Comparison of ENCODE assay signal across 8 cellular contexts in the genomic region with DNA sequence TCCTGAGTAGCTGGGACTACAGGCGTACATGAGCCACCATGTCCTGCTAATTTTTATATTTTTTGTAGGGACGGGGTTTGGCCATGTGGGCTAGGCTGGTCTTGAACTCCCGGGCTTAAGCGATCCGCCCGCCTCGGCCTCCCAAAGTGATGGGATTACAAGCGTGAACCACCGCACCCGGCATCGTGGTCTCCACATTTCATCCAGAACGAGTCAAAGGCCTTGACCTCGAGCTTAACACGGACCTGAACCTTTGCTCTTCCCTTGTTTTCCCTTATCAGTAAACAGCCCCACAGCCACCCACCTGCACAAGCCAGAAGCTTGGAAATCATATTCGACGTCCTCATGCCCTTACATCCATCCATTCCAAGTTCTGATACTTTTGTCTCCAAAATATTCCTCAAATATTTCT. TPM values are rescaled to one million over a fixed set of nuclear protein-coding genes. Genes with fewer than 3 reads are reported as not detected.
DNase-seq lines count a peak whose midpoint lies in the region; ATAC-seq and TF ChIP-seq lines count a peak whose summit lies in the region.

No MANE protein-coding gene starts in this region.

- in situ Hi-C loops in transverse colon (cut with MboI; ENCODE audit: low pct_ligation_motif_present in 1 of 4, low pct_unique_long_range_greater_than_20kb in 1 of 4, low sequenced_read_pairs in 3 of 4), result no loop called here

- ATAC-seq in right lobe of liver (peak in 2 of 4 donors; percentile 3 to 11), HG03139 (IDR thresholded peaks at IDR 0.05; ENCODE audit: unreplicated experiment) (no peak)

- peaks cover 12% of the 10 kb centered on the region for H3K36me3 Mint-ChIP-seq in activated naive CD4-positive, alpha-beta T cell treated with anti-CD3 and anti-CD28 coated beads, Interleukin-2, amount 10 ng/mL, durations not matched to agents 7 days and 5 days

- TF ChIP-seq EP300 in transverse colon (IDR thresholded peaks at IDR 0.05; ENCODE audit: low read depth), result no peak

- peak overlapping the region; percentile 99 for H3K4me3 Mint-ChIP-seq in activated naive CD4-positive, alpha-beta T cell treated with anti-CD3 and anti-CD28 coated beads, Interleukin-2, amount 10 ng/mL, durations not matched to agents 7 days and 5 days

- CTCF ChIA-PET in activated naive CD4-positive, alpha-beta T cell treated with anti-CD3 and anti-CD28 coated beads, Interleukin-2, amount 10 ng/mL, durations not matched to agents 7 days and 5 days (lab: Charles Lee), result no interaction called here

- peak overlapping the region; percentile 79 to 93 for H3K4me3 ChIP-seq in ascending aorta
- H3K4me3 ChIP-seq in right lobe of liver, result peak overlapping the region; percentile 95 to 99 (median 96)
- H3K4me3 ChIP-seq in transverse colon, result peak overlapping the region in 3 of 4 donors; percentile 68 to 97 (median 81)

- H3K27me3 ChIP-seq in ascending aorta, result no peaks in the 10 kb centered on the region
- no peaks in the 10 kb centered on the region for H3K27me3 ChIP-seq in right lobe of liver
- H3K27me3 ChIP-seq in transverse colon, result no peaks in the 10 kb centered on the region

- peaks cover 41% of the 10 kb centered on the region for H3K4me1 Mint-ChIP-seq in activated naive CD4-positive, alpha-beta T cell treated with anti-CD3 and anti-CD28 coated beads, Interleukin-2, amount 10 ng/mL, durations not matched to agents 7 days and 5 days

- intact Hi-C loops in ascending aorta (cut with DNase I) (no loop called here), right lobe of liver (cut with DNase I) (no loop called here), transverse colon (cut with DNase I; ENCODE audit: low total_unique reads) (no loop called here)

- H3K9me3 ChIP-seq in ascending aorta (no peaks in the 10 kb centered on the region), right lobe of liver (no peaks in the 10 kb centered on the region), transverse colon (no peaks in the 10 kb centered on the region)

- no peak for TF ChIP-seq CTCF in ascending aorta (IDR thresholded peaks at IDR 0.05)
- TF ChIP-seq CTCF in right lobe of liver (IDR thresholded peaks at IDR 0.05), result no peak
- no peak for TF ChIP-seq CTCF in transverse colon (IDR thresholded peaks at IDR 0.05)

- 16% methylated on average over 4 of the region's 16 CpGs for WGBS in right lobe of liver (ENCODE audit: insufficient coverage, low coverage, low lambda C conversion rate, missing lambda C conversion rate)
- WGBS in transverse colon (ENCODE audit: low coverage in 1 of 2), 2 donors, result 65 to 78% methylated on average over 7 to 16 of the region's 16 CpGs

- H3K9me3 Mint-ChIP-seq in activated naive CD4-positive, alpha-beta T cell treated with anti-CD3 and anti-CD28 coated beads, Interleukin-2, amount 10 ng/mL, durations not matched to agents 7 days and 5 days, result no peaks in the 10 kb centered on the region

- peaks cover 3 to 26% of the 10 kb centered on the region in 2 donors for H3K4me1 ChIP-seq in ascending aorta
- peaks cover 0 to 24% (median 4%) of the 10 kb centered on the region in 4 donors for H3K4me1 ChIP-seq in right lobe of liver
- H3K4me1 ChIP-seq in transverse colon, result peaks cover 9 to 31% (median 24%) of the 10 kb centered on the region in 4 donors

- H3K27ac ChIP-seq in ascending aorta (no peak overlapping the region), right lobe of liver (peak overlapping the region; percentile 92 to 97 (median 96)), transverse colon (peak overlapping the region; percentile 93 to 99 (median 98)), caudate nucleus (ENCODE audit: low read depth, low read length) (no peak overlapping the region)

- DNase-seq in activated naive CD4-positive, alpha-beta T cell treated with anti-CD3 and anti-CD28 coated beads, Interleukin-2, amount 10 ng/mL, durations not matched to agents 7 days and 5 days, result no peak
- no peak for DNase-seq in activated naive CD4-positive, alpha-beta T cell (lab: John Stamatoyannopoulos, UW)
- DNase-seq in ascending aorta (ENCODE audit: low spot score in 2 of 2), result no peak
- peak in 2 of 3 donors; percentile 31 to 65 for DNase-seq in right lobe of liver
- peak; percentile 22 for DNase-seq in transverse colon
- DNase-seq in NCI-H1694 (lab: John Stamatoyannopoulos, UW), result no peak
- no peak for DNase-seq in caudate nucleus (lab: John Stamatoyannopoulos, UW)

- H3K27ac Mint-ChIP-seq in activated naive CD4-positive, alpha-beta T cell treated with anti-CD3 and anti-CD28 coated beads, Interleukin-2, amount 10 ng/mL, durations not matched to agents 7 days and 5 days, result peak overlapping the region; percentile 98

- peaks cover 6% of the 10 kb centered on the region for H3K27me3 Mint-ChIP-seq in activated naive CD4-positive, alpha-beta T cell treated with anti-CD3 and anti-CD28 coated beads, Interleukin-2, amount 10 ng/mL, durations not matched to agents 7 days and 5 days

- TF ChIP-seq POLR2A in right lobe of liver (IDR thresholded peaks at IDR 0.05) (no peak), transverse colon (IDR thresholded peaks at IDR 0.05) (no peak)

- no peaks in the 10 kb centered on the region for H3K36me3 ChIP-seq in ascending aorta
- no peaks in the 10 kb centered on the region for H3K36me3 ChIP-seq in right lobe of liver
- H3K36me3 ChIP-seq in transverse colon, result no peaks in the 10 kb centered on the region

RNA-seq across cellular contexts. Expression of gene PTPN23, which starts 1.3 kb away (rescaled TPM):
- total RNA-seq in ascending aorta, result 35.2 TPM
- 10 to 100 TPM; 14.9 to 25.8 (median 16.9) TPM for total RNA-seq in right lobe of liver
- total RNA-seq in transverse colon, result 100 to 1,000 TPM in 1 of 4 donors, 10 to 100 TPM in 3; 26.9 to 199 (median 55.1) TPM

Comparison
In these comparisons a context has a peak if more than half of its experiments do, and no peak if none do; other contexts are left out.
1. DNase-seq: peak in right lobe of liver (2 of 3) and transverse colon (single experiment); none in activated naive CD4-positive, alpha-beta T cell treated with anti-CD3 and anti-CD28 coated beads, Interleukin-2, amount 10 ng/mL, durations not matched to agents 7 days and 5 days (single experiment), activated naive CD4-positive, alpha-beta T cell (0 of 4), ascending aorta (0 of 2), NCI-H1694 (single experiment) and caudate nucleus (0 of 61).
2. H3K27ac ChIP-seq: peak in right lobe of liver (3 of 3) and transverse colon (4 of 4); none in ascending aorta (0 of 2) and caudate nucleus (single experiment).
3. Peak in every context shown above with its lines, with median percentiles within 50 percentile points of each other: H3K4me3 ChIP-seq.